In genomic region chr12:31897791-31898503, GRCh38 we compare ENCODE assay signal across 8 cellular contexts.
DNase-seq lines count a peak whose midpoint lies in the region; ATAC-seq lines count a peak whose summit lies in the region.

No MANE protein-coding gene starts in this region.

- POLR2A ChIA-PET in activated naive CD8-positive, alpha-beta T cell treated with anti-CD3 and anti-CD28 coated beads, Interleukin-2, amount 10 ng/mL, durations not matched to agents 7 days and 5 days (lab: Charles Lee) = interaction anchor here (1.5 to 2.7 kb wide), 3 partner anchors 61 to 93 kb away, joined by 5 to 32 read pairs (median 7); partner anchors contain the start of gene RESF1

- H3K27me3 Mint-ChIP-seq in activated naive CD8-positive, alpha-beta T cell treated with anti-CD3 and anti-CD28 coated beads, Interleukin-2, amount 10 ng/mL, durations not matched to agents 7 days and 5 days = no peaks in the 10 kb centered on the region

- H3K27ac Mint-ChIP-seq in activated naive CD8-positive, alpha-beta T cell treated with anti-CD3 and anti-CD28 coated beads, Interleukin-2, amount 10 ng/mL, durations not matched to agents 7 days and 5 days = peak overlapping the region; percentile 97

- DNase-seq in activated CD4-positive, alpha-beta T cell treated with anti-CD3 and anti-CD28 coated beads for 48 hours = peak; percentile 29
- no peak for DNase-seq in activated CD4-positive, alpha-beta T cell treated with anti-CD3 and anti-CD28 coated beads, Interleukin-2, amount 50 U/mL, for 4 hours
- DNase-seq in NCI-H2171 (lab: John Stamatoyannopoulos, UW) (peak; percentile 66), medulla oblongata (ENCODE audit: extremely low spot score) (peak; percentile 14), posterior cingulate gyrus (no peak), SW 1271 (lab: John Stamatoyannopoulos, UW) (no peak), GM19238 (ENCODE audit: insufficient read length, low spot score) (no peak)
- DNase-seq in activated naive CD8-positive, alpha-beta T cell treated with anti-CD3 and anti-CD28 coated beads, Interleukin-2, amount 10 ng/mL, durations not matched to agents 7 days and 5 days = no peak

- peaks cover 29% of the 10 kb centered on the region for H3K9me3 Mint-ChIP-seq in activated naive CD8-positive, alpha-beta T cell treated with anti-CD3 and anti-CD28 coated beads, Interleukin-2, amount 10 ng/mL, durations not matched to agents 7 days and 5 days

- intact Hi-C loops in posterior cingulate gyrus (cut with DNase I) = no loop called here

- peaks cover 61% of the 10 kb centered on the region for H3K36me3 Mint-ChIP-seq in activated naive CD8-positive, alpha-beta T cell treated with anti-CD3 and anti-CD28 coated beads, Interleukin-2, amount 10 ng/mL, durations not matched to agents 7 days and 5 days

- H3K4me1 Mint-ChIP-seq in activated naive CD8-positive, alpha-beta T cell treated with anti-CD3 and anti-CD28 coated beads, Interleukin-2, amount 10 ng/mL, durations not matched to agents 7 days and 5 days = peaks cover 33% of the 10 kb centered on the region

- ATAC-seq in activated naive CD8-positive, alpha-beta T cell treated with anti-CD3 and anti-CD28 coated beads, Interleukin-2, amount 10 ng/mL, durations not matched to agents 7 days and 5 days (ENCODE audit: low read depth) = no peak

- H3K4me3 Mint-ChIP-seq in activated naive CD8-positive, alpha-beta T cell treated with anti-CD3 and anti-CD28 coated beads, Interleukin-2, amount 10 ng/mL, durations not matched to agents 7 days and 5 days = peak overlapping the region; percentile 76

Comparison
In these comparisons a context has a peak if more than half of its experiments do, and no peak if none do; other contexts are left out.
1. DNase-seq: peak in activated CD4-positive, alpha-beta T cell treated with anti-CD3 and anti-CD28 coated beads for 48 hours (single experiment), NCI-H2171 (single experiment) and medulla oblongata (single experiment); none in activated CD4-positive, alpha-beta T cell treated with anti-CD3 and anti-CD28 coated beads, Interleukin-2, amount 50 U/mL, for 4 hours (0 of 2), activated naive CD8-positive, alpha-beta T cell treated with anti-CD3 and anti-CD28 coated beads, Interleukin-2, amount 10 ng/mL, durations not matched to agents 7 days and 5 days (single experiment), posterior cingulate gyrus (0 of 10), SW 1271 (0 of 2) and GM19238 (single experiment).